In the genomic region with DNA sequence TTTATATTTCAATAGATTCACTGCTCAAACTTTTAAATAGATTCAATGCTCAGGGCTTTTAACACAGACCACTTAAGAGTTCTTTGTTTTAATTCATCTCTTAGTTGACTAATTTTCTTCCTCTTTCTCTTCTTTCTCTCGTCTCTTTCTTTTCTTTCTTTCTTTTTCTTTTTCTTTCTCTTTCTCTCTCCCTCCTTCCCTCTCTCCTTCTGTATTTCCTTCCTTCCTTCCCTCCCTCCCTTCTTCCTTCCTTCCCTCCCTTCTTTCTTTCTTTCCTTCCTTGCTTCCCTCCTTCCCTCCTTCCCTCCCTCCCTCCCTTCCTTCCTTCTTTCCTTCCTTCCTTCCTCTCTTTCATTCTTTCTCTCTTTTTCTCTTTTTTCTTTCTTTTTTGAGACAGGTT, we compare ENCODE assay signal across 23 cellular contexts.
A peak's percentile ranks its signal among the peaks of the same experiment; 100 is the strongest.
DNase-seq lines count a peak whose midpoint lies in the region; ATAC-seq and TF ChIP-seq lines count a peak whose summit lies in the region.
"Had no signal": no experiment of that assay in that cellular context is flagged by ENCODE, and none has a peak within 500 bp of the region (broad histone marks: within the 10 kb centered on the region; RNA-seq: fewer than 3 reads in every experiment).

No MANE protein-coding gene starts in this region.

- ATAC-seq in T-helper 17 cell (no peak), GM19023 (IDR thresholded peaks at IDR 0.05; ENCODE audit: unreplicated experiment) (no peak)
- no peak for ATAC-seq in central memory CD8-positive, alpha-beta T cell (replicated peaks; ENCODE audit: extremely low read depth, poor library complexity, severe bottlenecking)
- ATAC-seq: GM12878 had no signal

- TF ChIP-seq CTCF in HEK293 (tag by site-specific recombination; IDR thresholded peaks at IDR 0.05), result no peak

- H3K36me3 Mint-ChIP-seq in T-helper 17 cell (ENCODE audit: low read depth), result peaks cover 2% of the 10 kb centered on the region
- no peaks in the 10 kb centered on the region for H3K36me3 Mint-ChIP-seq in central memory CD8-positive, alpha-beta T cell (ENCODE audit: insufficient read depth)
- H3K36me3 Mint-ChIP-seq: CD14-positive monocyte; CD4-positive, alpha-beta memory T cell; CD4-positive, CD25-positive, alpha-beta regulatory T cell had no signal

- no peaks in the 10 kb centered on the region for H3K9me3 ChIP-seq in HEK293 (ENCODE audit: control insufficient read depth, insufficient read depth, low read depth, low read length)
- H3K9me3 ChIP-seq in T-helper 17 cell (ENCODE audit: control insufficient read depth, low read length, poor library complexity, severe bottlenecking), result no peaks in the 10 kb centered on the region
- H3K9me3 ChIP-seq: BE2C had no signal

- peaks cover 7% of the 10 kb centered on the region for H3K4me1 Mint-ChIP-seq in T-helper 17 cell
- H3K4me1 Mint-ChIP-seq in central memory CD8-positive, alpha-beta T cell, result no peaks in the 10 kb centered on the region
- H3K4me1 Mint-ChIP-seq: CD14-positive monocyte; CD4-positive, CD25-positive, alpha-beta regulatory T cell; CD8-positive, alpha-beta memory T cell had no signal

- POLR2A ChIA-PET in HEK293 (lab: Yijun Ruan, JAX), result no interaction called here

- CTCF ChIA-PET in HEK293 (lab: Yijun Ruan, JAX), result interaction anchor here (0.7 kb wide), 1 partner anchor 1003 kb away, joined by 5 read pairs; no protein-coding TSS in a partner anchor

- H3K9me3 Mint-ChIP-seq in central memory CD8-positive, alpha-beta T cell, result no peaks in the 10 kb centered on the region

- DNase-seq in T-helper 17 cell, result no peak
- no peak for DNase-seq in central memory CD8-positive, alpha-beta T cell (ENCODE audit: low spot score in 2 of 2)
- DNase-seq in NOMO-1 treated with dmso at 0.1 percent for 144 hours (lab: John Stamatoyannopoulos, UW; ENCODE audit: unreplicated experiment), result no peak
- DNase-seq: 8988T; ACHN; BE2C; C1 segment of cervical spinal cord; CD4-positive, alpha-beta memory T cell; CD4-positive, CD25-positive, alpha-beta regulatory T cell; CD8-positive, alpha-beta memory T cell; COR-L47; DMS 273 treated with DMSO at 0.1 percent for 48 hours; DMS153; DMS53; DMS79; DND-41; EL; GDM1 had no signal

- no peaks in the 10 kb centered on the region for H3K4me1 ChIP-seq in HEK293 (ENCODE audit: control insufficient read depth, insufficient read depth, low read length)
- H3K4me1 ChIP-seq: BE2C, BLaER1 had no signal

- H3K27me3 Mint-ChIP-seq in T-helper 17 cell, result peaks cover 55% of the 10 kb centered on the region
- peaks cover 54% of the 10 kb centered on the region for H3K27me3 Mint-ChIP-seq in central memory CD8-positive, alpha-beta T cell

- H3K36me3 ChIP-seq in HEK293 (ENCODE audit: control insufficient read depth in 2 of 2, insufficient read depth in 1 of 2, low read length in 2 of 2), result no peaks in the 10 kb centered on the region
- H3K36me3 ChIP-seq: BE2C, BLaER1 had no signal

- no peak overlapping the region for H3K4me3 ChIP-seq in HEK293 (ENCODE audit: low read depth, low read length)
- H3K4me3 ChIP-seq: BLaER1, GM12878 had no signal

- H3K27ac Mint-ChIP-seq in T-helper 17 cell, result peak overlapping the region; percentile 37
- peak overlapping the region; percentile 22 for H3K27ac Mint-ChIP-seq in central memory CD8-positive, alpha-beta T cell (ENCODE audit: low read depth)
- H3K27ac Mint-ChIP-seq: CD4-positive, alpha-beta memory T cell; CD4-positive, CD25-positive, alpha-beta regulatory T cell had no signal

- no peak overlapping the region for H3K4me3 Mint-ChIP-seq in T-helper 17 cell
- no peak overlapping the region for H3K4me3 Mint-ChIP-seq in central memory CD8-positive, alpha-beta T cell
- H3K4me3 Mint-ChIP-seq: CD14-positive monocyte; CD4-positive, alpha-beta memory T cell; CD8-positive, alpha-beta memory T cell had no signal

- H3K27ac ChIP-seq in HEK293 (ENCODE audit: extremely low read depth, low read depth, low read length), result no peak overlapping the region
- H3K27ac ChIP-seq: BLaER1 had no signal

TF ChIP-seq in HEK293, 187 proteins besides CTCF, POLR2A, EP300 and RAD21:
- no peak for TF ChIP-seq ZNF48 (tag by site-specific recombination; IDR thresholded peaks at IDR 0.05)
- TF ChIP-seq ZNF366 (tag by site-specific recombination; conservative IDR thresholded peaks at IDR 0.05), result peak; percentile 49; the same call in 1 of the 2 replicates
TF ChIP-seq in HEK293: peak in this region for 1.
